18 cellular contexts compared by ENCODE assay signal in genomic region chr20:8829232-8829631, GRCh38.
DNase-seq lines count a peak whose midpoint lies in the region; ATAC-seq and TF ChIP-seq lines count a peak whose summit lies in the region.
"Had no signal": no experiment of that assay in that cellular context is flagged by ENCODE, and none has a peak within 500 bp of the region (broad histone marks: within the 10 kb centered on the region; RNA-seq: fewer than 3 reads in every experiment).

No MANE protein-coding gene starts in this region.

- H3K27me3 ChIP-seq in DOHH2 (ENCODE audit: control insufficient read depth, low read length) (no peaks in the 10 kb centered on the region), HCT116 (ENCODE audit: insufficient read depth, low read length) (no peaks in the 10 kb centered on the region), adrenal gland (no peaks in the 10 kb centered on the region)
- H3K27me3 ChIP-seq: sigmoid colon had no signal

- no peaks in the 10 kb centered on the region for H4K20me1 ChIP-seq in DOHH2 (ENCODE audit: control insufficient read depth, insufficient read depth, low read depth, low read length)
- no peaks in the 10 kb centered on the region for H4K20me1 ChIP-seq in HCT116 (ENCODE audit: insufficient read depth)

- no peak overlapping the region for H3K4me3 ChIP-seq in DOHH2 (ENCODE audit: low read length)
- H3K4me3 ChIP-seq in HCT116 (replicated peaks in 1 of 2; ENCODE audit: low read depth in 1 of 2, low read length in 2 of 2): no peak overlapping the region
- no peak overlapping the region for H3K4me3 ChIP-seq in astrocyte of the cerebellum (ENCODE audit: low read depth, low read length)
- H3K4me3 ChIP-seq in adrenal gland: no peak overlapping the region
- H3K4me3 ChIP-seq: sigmoid colon had no signal

- no TSS peak for BruUV-seq in HCT116 (replicated peaks; lab: Mats Ljungman, UMichigan)

- peak; percentile 12 for TF ChIP-seq CTCF in DOHH2 (IDR thresholded peaks at IDR 0.05; ENCODE audit: low read depth, low read length, poor library complexity, severe bottlenecking)
- peak in 2 of 3 experiments; percentile 56 to 60; a peak in 4 of 6 replicates for TF ChIP-seq CTCF in HCT116 (IDR thresholded peaks at IDR 0.05 in 2 of 3, conservative IDR thresholded peaks at IDR 0.05 in 1 of 3; ENCODE audit: borderline replicate concordance in 1 of 3, insufficient read depth in 1 of 3, low read depth in 2 of 3, low read length in 2 of 3)
- peak; percentile 31 for TF ChIP-seq CTCF in astrocyte of the cerebellum (IDR thresholded peaks at IDR 0.05; ENCODE audit: low read depth, low read length, missing control alignments)
- TF ChIP-seq CTCF in mesothelial cell of epicardium (IDR thresholded peaks at IDR 0.05; ENCODE audit: unreplicated experiment): peak; percentile 38
- TF ChIP-seq CTCF in adrenal gland (IDR thresholded peaks at IDR 0.05): peak in 2 of 6 experiments; percentile 10 to 24

- no peak overlapping the region for H3K9ac ChIP-seq in HCT116 (ENCODE audit: low read length)

- H3K4me2 ChIP-seq in DOHH2 (ENCODE audit: low read length) (no peak overlapping the region), HCT116 (ENCODE audit: low read length) (no peak overlapping the region)

- no peak for TF ChIP-seq RAD21 in HCT116 (IDR thresholded peaks at IDR 0.05; ENCODE audit: low read depth)

- no peaks in the 10 kb centered on the region for H3F3A ChIP-seq in DOHH2 (ENCODE audit: control insufficient read depth, insufficient read depth)

- intact Hi-C loops in HCT116 (cut with micrococcal nuclease): no loop called here
- intact Hi-C loops in adrenal gland (cut with DNase I): no loop called here
- intact Hi-C loops in activated CD4-positive, alpha-beta T cell treated with anti-CD3 and anti-CD28 coated beads, Interleukin-2, amount 10 ng/mL, durations not matched to agents 24 days and 14 days (cut with micrococcal nuclease): no loop called here

- H3K27ac Mint-ChIP-seq in mesothelial cell of epicardium: no peak overlapping the region
- H3K27ac Mint-ChIP-seq in activated CD4-positive, alpha-beta T cell treated with anti-CD3 and anti-CD28 coated beads, Interleukin-2, amount 10 ng/mL, durations not matched to agents 24 days and 14 days: no peak overlapping the region
- H3K27ac Mint-ChIP-seq: activated naive CD4-positive, alpha-beta T cell treated with anti-CD3 and anti-CD28 coated beads, Interleukin-2, amount 50 U/mL, for 72 hours; CD4-positive, alpha-beta memory T cell; nephron; stimulated activated effector memory CD8-positive, alpha-beta T cell treated with anti-CD3 and anti-CD28 coated beads, Interleukin-12 subunit alpha, Interleukin-12 subunit beta, amount 100 ng/mL, for 72 hours had no signal

- H3K79me2 ChIP-seq in DOHH2 (ENCODE audit: control insufficient read depth, low read length) (no peaks in the 10 kb centered on the region), HCT116 (ENCODE audit: insufficient read depth, low read length) (no peaks in the 10 kb centered on the region)

- no peaks in the 10 kb centered on the region for H3K4me1 Mint-ChIP-seq in mesothelial cell of epicardium
- H3K4me1 Mint-ChIP-seq in activated CD4-positive, alpha-beta T cell treated with anti-CD3 and anti-CD28 coated beads, Interleukin-2, amount 10 ng/mL, durations not matched to agents 24 days and 14 days: no peaks in the 10 kb centered on the region
- H3K4me1 Mint-ChIP-seq: nephron had no signal

- H3K36me3 ChIP-seq in DOHH2 (ENCODE audit: control insufficient read depth, low read length): no peaks in the 10 kb centered on the region
- no peaks in the 10 kb centered on the region for H3K36me3 ChIP-seq in HCT116 (ENCODE audit: control insufficient read depth in 1 of 2, insufficient read depth in 2 of 2, low read length in 2 of 2)
- H3K36me3 ChIP-seq in adrenal gland (replicated peaks in 1 of 2): no peaks in the 10 kb centered on the region
- H3K36me3 ChIP-seq: sigmoid colon had no signal

- RAD21 ChIA-PET in HCT116 (lab: Charles Lee; ENCODE audit: low non-redundant PET in 1 of 2, low total read pairs in 2 of 2, uncharacterized antibody in 2 of 2, unreplicated experiment in 2 of 2): no interaction called here

- no peak overlapping the region for H3K4me3 Mint-ChIP-seq in mesothelial cell of epicardium
- no peak overlapping the region for H3K4me3 Mint-ChIP-seq in activated CD4-positive, alpha-beta T cell treated with anti-CD3 and anti-CD28 coated beads, Interleukin-2, amount 10 ng/mL, durations not matched to agents 24 days and 14 days
- H3K4me3 Mint-ChIP-seq: CD4-positive, alpha-beta memory T cell; nephron; stimulated activated effector memory CD8-positive, alpha-beta T cell treated with anti-CD3 and anti-CD28 coated beads, Interleukin-12 subunit alpha, Interleukin-12 subunit beta, amount 100 ng/mL, for 72 hours had no signal

- no peaks in the 10 kb centered on the region for H3K4me1 ChIP-seq in DOHH2 (ENCODE audit: control insufficient read depth, low read length)
- no peaks in the 10 kb centered on the region for H3K4me1 ChIP-seq in HCT116 (ENCODE audit: control insufficient read depth in 1 of 2, insufficient read depth in 2 of 2, low read length in 2 of 2)
- H3K4me1 ChIP-seq in adrenal gland (replicated peaks in 1 of 2): no peaks in the 10 kb centered on the region
- H3K4me1 ChIP-seq: sigmoid colon had no signal

- H3K9me3 ChIP-seq in DOHH2 (ENCODE audit: control insufficient read depth, insufficient read depth, low read length) (no peaks in the 10 kb centered on the region), HCT116 (ENCODE audit: control insufficient read depth in 1 of 2, insufficient read depth in 1 of 2, low read depth in 1 of 2, low read length in 2 of 2) (no peaks in the 10 kb centered on the region), adrenal gland (replicated peaks in 1 of 3) (no peaks in the 10 kb centered on the region)
- H3K9me3 ChIP-seq: sigmoid colon had no signal

- ATAC-seq in HCT116 (peak; percentile 89), GM19328 (IDR thresholded peaks at IDR 0.05; ENCODE audit: unreplicated experiment) (no peak)
- ATAC-seq: activated CD4-positive, CD25-positive, alpha-beta regulatory T cell treated with anti-CD3 and anti-CD28 coated beads, Interleukin-2, amount 50 U/mL, for 24 hours; activated naive CD4-positive, alpha-beta T cell treated with anti-CD3 and anti-CD28 coated beads, Interleukin-2, amount 50 U/mL, for 72 hours; left ventricle myocardium superior; stimulated activated effector memory CD8-positive, alpha-beta T cell treated with anti-CD3 and anti-CD28 coated beads, Interleukin-12 subunit alpha, Interleukin-12 subunit beta, amount 100 ng/mL, for 72 hours had no signal

- H3K9me2 ChIP-seq in DOHH2 (replicated peaks; ENCODE audit: control insufficient read depth, low read length): no peaks in the 10 kb centered on the region
- no peaks in the 10 kb centered on the region for H3K9me2 ChIP-seq in HCT116 (ENCODE audit: insufficient read depth)

- no peaks in the 10 kb centered on the region for H3K27me3 Mint-ChIP-seq in mesothelial cell of epicardium (ENCODE audit: low read depth)
- no peaks in the 10 kb centered on the region for H3K27me3 Mint-ChIP-seq in activated CD4-positive, alpha-beta T cell treated with anti-CD3 and anti-CD28 coated beads, Interleukin-2, amount 10 ng/mL, durations not matched to agents 24 days and 14 days
- H3K27me3 Mint-ChIP-seq: CD4-positive, alpha-beta memory T cell had no signal

- peaks cover 11% of the 10 kb centered on the region for H3K36me3 Mint-ChIP-seq in mesothelial cell of epicardium
- no peaks in the 10 kb centered on the region for H3K36me3 Mint-ChIP-seq in activated CD4-positive, alpha-beta T cell treated with anti-CD3 and anti-CD28 coated beads, Interleukin-2, amount 10 ng/mL, durations not matched to agents 24 days and 14 days (ENCODE audit: low read depth)
- H3K36me3 Mint-ChIP-seq: CD4-positive, alpha-beta memory T cell; stimulated activated effector memory CD8-positive, alpha-beta T cell treated with anti-CD3 and anti-CD28 coated beads, Interleukin-12 subunit alpha, Interleukin-12 subunit beta, amount 100 ng/mL, for 72 hours had no signal

- no peak overlapping the region for H2AFZ ChIP-seq in HCT116 (ENCODE audit: low read depth, low read length, poor library complexity, severe bottlenecking)

- no peak for DNase-seq in HCT116 (ENCODE audit: low read depth, low spot score)
- DNase-seq in astrocyte of the cerebellum (ENCODE audit: low read depth): no peak
- no peak for DNase-seq in mesothelial cell of epicardium (ENCODE audit: low spot score in 2 of 2, unreplicated experiment in 2 of 2)
- no peak for DNase-seq in AG08396 (ENCODE audit: low spot score)
- no peak for DNase-seq in adrenal gland
- no peak for DNase-seq in activated CD4-positive, alpha-beta T cell treated with anti-CD3 and anti-CD28 coated beads, Interleukin-2, amount 10 ng/mL, durations not matched to agents 24 days and 14 days
- DNase-seq: CD4-positive, alpha-beta memory T cell; left ventricle myocardium superior; NCI-H1092 treated with DMSO at 0.1 percent for 48 hours; NCI-H345; sigmoid colon; stimulated activated CD4-positive, alpha-beta T cell treated with anti-CD3 and anti-CD28 coated beads, Interleukin-4, amount 100 ng/mL, for 4 hours had no signal

- TF ChIP-seq POLR2A in HCT116 (IDR thresholded peaks at IDR 0.05; ENCODE audit: borderline replicate concordance, extremely low read depth, insufficient read depth, insufficient read length) (no peak), adrenal gland (IDR thresholded peaks at IDR 0.05) (no peak)

- peaks cover 12% of the 10 kb centered on the region for H3K9me3 Mint-ChIP-seq in mesothelial cell of epicardium
- no peaks in the 10 kb centered on the region for H3K9me3 Mint-ChIP-seq in activated CD4-positive, alpha-beta T cell treated with anti-CD3 and anti-CD28 coated beads, Interleukin-2, amount 10 ng/mL, durations not matched to agents 24 days and 14 days
- H3K9me3 Mint-ChIP-seq: stimulated activated effector memory CD8-positive, alpha-beta T cell treated with anti-CD3 and anti-CD28 coated beads, Interleukin-12 subunit alpha, Interleukin-12 subunit beta, amount 100 ng/mL, for 72 hours had no signal

- H3K27ac ChIP-seq in DOHH2 (ENCODE audit: low read depth, low read length) (no peak overlapping the region), HCT116 (ENCODE audit: low read depth, low read length) (no peak overlapping the region), adrenal gland (no peak overlapping the region)
- H3K27ac ChIP-seq: sigmoid colon had no signal

- POLR2A ChIA-PET in HCT116 (lab: Charles Lee): no interaction called here

- CTCF ChIA-PET in HCT116 (lab: Charles Lee): interaction anchor here (1.6 kb wide), 1 partner anchor 25 kb away, joined by 5 read pairs; no protein-coding TSS in a partner anchor

- in situ Hi-C loops in astrocyte of the cerebellum (cut with HindIII; ENCODE audit: low sequenced_read_pairs): no loop called here

- WGBS in adrenal gland, 4 donors: 85 to 96% (median 91%) methylated on average over 5 of the region's 5 CpGs

TF ChIP-seq in HCT116, 20 proteins besides CTCF, POLR2A, EP300 and RAD21 (continues in another document):
- TF ChIP-seq FOSL1 (IDR thresholded peaks at IDR 0.05; ENCODE audit: low read depth) (no peak), SRF (IDR thresholded peaks at IDR 0.05; ENCODE audit: low read depth) (no peak), EZH2 (IDR thresholded peaks at IDR 0.05) (no peak)
